ENCODE assay signal across 8 cellular contexts in the genomic region with DNA sequence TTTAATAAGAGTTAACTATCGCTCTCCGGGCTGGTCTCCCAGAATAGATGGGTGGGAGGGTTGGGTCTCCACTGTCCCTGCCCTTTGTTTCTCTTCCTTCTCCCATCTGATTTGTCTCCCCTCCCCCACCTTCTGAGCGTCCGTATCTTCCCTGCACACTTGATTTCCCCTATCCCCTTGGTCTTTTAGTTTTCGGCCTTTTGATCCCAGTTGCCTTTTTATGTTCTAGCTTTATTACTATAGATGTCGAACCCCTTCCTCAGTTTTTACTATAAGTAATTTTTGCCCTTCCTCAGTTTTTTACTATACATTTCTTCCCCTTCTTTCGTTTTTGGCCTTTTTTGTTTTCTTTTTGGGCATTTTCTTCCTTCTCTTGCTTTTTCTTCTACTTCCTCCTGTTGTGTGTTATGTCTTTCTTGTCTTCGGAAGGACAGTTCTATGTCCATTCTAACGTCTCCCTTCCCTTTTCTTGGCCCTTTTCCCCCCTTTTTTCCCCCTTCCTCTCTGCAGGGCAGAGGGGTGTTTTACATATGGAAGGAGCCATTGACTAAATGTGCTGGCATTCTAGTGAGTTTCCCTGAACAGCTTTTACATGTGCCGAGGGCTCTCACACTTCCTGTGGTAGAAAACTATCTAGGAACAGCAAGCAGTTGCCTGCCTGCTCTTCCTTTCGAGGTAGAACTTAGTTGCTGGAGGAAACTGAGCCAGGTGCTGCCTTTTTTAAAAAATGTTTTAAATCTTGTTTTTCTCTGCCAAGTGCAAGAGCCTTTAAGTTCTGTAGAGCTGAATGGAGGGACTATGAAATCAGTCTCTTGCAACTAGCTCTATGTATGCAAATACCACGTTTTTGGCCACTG. TPM values are rescaled to one million over a fixed set of nuclear protein-coding genes. Genes with fewer than 3 reads are reported as not detected.
DNase-seq lines count a peak whose midpoint lies in the region; ATAC-seq and TF ChIP-seq lines count a peak whose summit lies in the region.

No MANE protein-coding gene starts in this region.

- TF ChIP-seq EP300 in transverse colon (IDR thresholded peaks at IDR 0.05; ENCODE audit: low read depth) = no peak

- H3K4me3 Mint-ChIP-seq in MCF 10A (ENCODE audit: unreplicated experiment) = no peak overlapping the region

- no peaks in the 10 kb centered on the region for H3K4me1 ChIP-seq in breast epithelium
- H3K4me1 ChIP-seq in iPS DF 6.9 (ENCODE audit: control insufficient read depth, insufficient read depth, low read length) = peaks cover 2% of the 10 kb centered on the region; the same call in 1 of the 2 replicates
- H3K4me1 ChIP-seq in transverse colon = peaks cover 0 to 21% (median 16%) of the 10 kb centered on the region in 4 donors

- peaks cover 11% of the 10 kb centered on the region for H3K27me3 Mint-ChIP-seq in MCF 10A (ENCODE audit: insufficient read depth, unreplicated experiment)

- POLR2A ChIA-PET in MCF 10A (lab: Yijun Ruan, JAX) = interaction anchor here (1.0 to 1.1 kb wide), 3 partner anchors 11 to 158 kb away, joined by 3 read pairs; a partner anchor contains a TSS

- TF ChIP-seq CTCF in breast epithelium (IDR thresholded peaks at IDR 0.05) (no peak), MCF 10A (IDR thresholded peaks at IDR 0.05; ENCODE audit: unreplicated experiment) (no peak), transverse colon (IDR thresholded peaks at IDR 0.05) (no peak)

- CTCF ChIA-PET in MCF 10A (lab: Yijun Ruan, JAX) = interaction anchor here (0.6 kb wide), 1 partner anchor 21 kb away, joined by 3 read pairs; no protein-coding TSS in a partner anchor

- no TSS peak for BruUV-seq in MCF 10A (replicated peaks; lab: Mats Ljungman, UMichigan)

- H3K36me3 Mint-ChIP-seq in MCF 10A (ENCODE audit: insufficient read depth, unreplicated experiment) = peaks cover 7% of the 10 kb centered on the region

- H3K4me1 Mint-ChIP-seq in MCF 10A (ENCODE audit: insufficient read depth, unreplicated experiment) = peaks cover 5% of the 10 kb centered on the region

- ATAC-seq in GM18511 (IDR thresholded peaks at IDR 0.05; ENCODE audit: unreplicated experiment) (no peak), GM21723 (IDR thresholded peaks at IDR 0.05; ENCODE audit: unreplicated experiment) (no peak)

- no peak overlapping the region for H3K27ac Mint-ChIP-seq in MCF 10A (ENCODE audit: low read depth, unreplicated experiment)

- H3K4me3 ChIP-seq in breast epithelium (peak overlapping the region; percentile 69 to 98 (median 82)), iPS DF 6.9 (ENCODE audit: low read length) (peak overlapping the region; percentile 76; the same call in 1 of the 2 replicates), transverse colon (peak overlapping the region in 1 of 4 donors; percentile 72)

- no peaks in the 10 kb centered on the region for H3K36me3 ChIP-seq in breast epithelium
- H3K36me3 ChIP-seq in iPS DF 6.9 (ENCODE audit: control insufficient read depth, insufficient read depth, low read length) = no peaks in the 10 kb centered on the region
- no peaks in the 10 kb centered on the region for H3K36me3 ChIP-seq in transverse colon

- intact Hi-C loops in breast epithelium (cut with DNase I; ENCODE audit: low total_unique reads) (no loop called here), MCF 10A (cut with micrococcal nuclease) (no loop called here), transverse colon (cut with DNase I; ENCODE audit: low total_unique reads) (loop anchor here (5.0 kb wide), 1 partner anchor 39 kb away; no protein-coding TSS in a partner anchor)

- no peak for TF ChIP-seq POLR2A in breast epithelium (IDR thresholded peaks at IDR 0.05)
- no peak for TF ChIP-seq POLR2A in transverse colon (IDR thresholded peaks at IDR 0.05)

- H3K9me3 ChIP-seq in breast epithelium (no peaks in the 10 kb centered on the region), iPS DF 6.9 (ENCODE audit: control insufficient read depth, insufficient read depth, low read length) (no peaks in the 10 kb centered on the region), transverse colon (no peaks in the 10 kb centered on the region)

- WGBS in iPS DF 6.9 (ENCODE audit: insufficient coverage, insufficient read length) = no CpG with 5 or more reads among the region's 12 CpGs
- WGBS in transverse colon (ENCODE audit: low coverage in 1 of 2), 2 donors = 42 to 59% methylated on average over 8 to 12 of the region's 12 CpGs

- in situ Hi-C loops in transverse colon (cut with MboI; ENCODE audit: low pct_ligation_motif_present in 1 of 4, low pct_unique_long_range_greater_than_20kb in 1 of 4, low sequenced_read_pairs in 3 of 4) = loop anchor here in 2 of 4 donors (25.0 kb wide), 2 partner anchors 149 to 324 kb away; a partner anchor contains a TSS

- H3K27me3 ChIP-seq in breast epithelium = no peaks in the 10 kb centered on the region
- H3K27me3 ChIP-seq in iPS DF 6.9 (ENCODE audit: control insufficient read depth, insufficient read depth, low read length) = no peaks in the 10 kb centered on the region
- peaks cover 44% of the 10 kb centered on the region for H3K27me3 ChIP-seq in transverse colon

- peak overlapping the region; percentile 3 to 61 for H3K27ac ChIP-seq in breast epithelium
- peak overlapping the region; percentile 83 for H3K27ac ChIP-seq in iPS DF 6.9 (ENCODE audit: low read length)
- peak overlapping the region; percentile 19 to 53 (median 32) for H3K27ac ChIP-seq in transverse colon

- DNase-seq in breast epithelium (ENCODE audit: low spot score in 2 of 2) = no peak
- DNase-seq in MCF 10A (ENCODE audit: unreplicated experiment) = no peak
- DNase-seq in SK-N-DZ (ENCODE audit: low spot score) = peak; percentile 51
- peak; percentile 67 for DNase-seq in iPS DF 6.9 (ENCODE audit: low read depth, low spot score)
- DNase-seq in transverse colon = no peak
- no peak for DNase-seq in hippocampal formation (lab: John Stamatoyannopoulos, UW)

- H3K9me3 Mint-ChIP-seq in MCF 10A (ENCODE audit: unreplicated experiment) = no peaks in the 10 kb centered on the region

RNA-seq across cellular contexts. Expression of a gene that starts 2.8 kb away (rescaled TPM):
- total RNA-seq in breast epithelium (10 to 100 TPM in 1 of 3 donors, 1 to 10 TPM in 2; 6.9 to 12.8 (median 6.9) TPM), MCF 10A (2022) (0.05 TPM in 1 of 2 replicates, not detected in the other), transverse colon (1 to 10 TPM; 1.5 to 3.3 (median 1.5) TPM)
- 5.5 and 5.9 TPM in 2 replicates for polyA plus RNA-seq in SK-N-DZ (2014; cell fraction: cytosol; rRNA removed)
- 4.0 and 7.0 TPM in 2 replicates for polyA plus RNA-seq in SK-N-DZ (2014; cell fraction: nucleus; rRNA removed)

RNA-seq across cellular contexts. Expression of a gene that starts 35.6 kb away (rescaled TPM):
- total RNA-seq in breast epithelium (10 to 100 TPM; 18.7 to 27.0 (median 20.6) TPM), MCF 10A (2022) (18.3 and 20.0 TPM in 2 replicates), transverse colon (10 to 100 TPM; 13.1 to 43.8 (median 20.8) TPM)
- polyA plus RNA-seq in SK-N-DZ (2014; cell fraction: cytosol; rRNA removed) = 8.3 and 8.7 TPM in 2 replicates
- 34.1 and 48.2 TPM in 2 replicates for polyA plus RNA-seq in SK-N-DZ (2014; cell fraction: nucleus; rRNA removed)

Comparison
In these comparisons a context has a peak if more than half of its experiments do, and no peak if none do; other contexts are left out.
1. DNase-seq: peak in SK-N-DZ (single experiment) and iPS DF 6.9 (single experiment); none in breast epithelium (0 of 2), MCF 10A (single experiment), transverse colon (single experiment) and hippocampal formation (0 of 2).
2. H3K27ac ChIP-seq: peak in every context shown above with its lines; median percentile 83 in iPS DF 6.9; 32 in transverse colon; 32 in breast epithelium.